Comparison of ENCODE assay signal across 10 cellular contexts in genomic region chr12:1936406-1937320, GRCh38. TPM values are rescaled to one million over a fixed set of nuclear protein-coding genes. Genes with fewer than 3 reads are reported as not detected.
DNase-seq lines count a peak whose midpoint lies in the region; ATAC-seq and TF ChIP-seq lines count a peak whose summit lies in the region.
"Had no signal": no experiment of that assay in that cellular context is flagged by ENCODE, and none has a peak within 500 bp of the region (broad histone marks: within the 10 kb centered on the region; RNA-seq: fewer than 3 reads in every experiment).

No MANE protein-coding gene starts in this region.

- H3K9me3 Mint-ChIP-seq in activated CD4-positive, alpha-beta memory T cell treated with anti-CD3 and anti-CD28 coated beads, Interleukin-2, amount 10 ng/mL, durations not matched to agents 7 days and 5 days = no peaks in the 10 kb centered on the region
- H3K9me3 Mint-ChIP-seq: IgD-negative memory B cell; stimulated activated naive CD8-positive, alpha-beta T cell treated with anti-CD3 and anti-CD28 coated beads, Interleukin-15, Interleukin-2, amounts not matched to agents 100 ng/mL and 50 ng/mL, for 24 hours had no signal

- H3K36me3 Mint-ChIP-seq in activated CD4-positive, alpha-beta memory T cell treated with anti-CD3 and anti-CD28 coated beads, Interleukin-2, amount 10 ng/mL, durations not matched to agents 7 days and 5 days (ENCODE audit: low read depth) = peaks cover 7% of the 10 kb centered on the region
- H3K36me3 Mint-ChIP-seq: IgD-negative memory B cell had no signal

- DNase-seq in NCI-H2196 (lab: John Stamatoyannopoulos, UW; ENCODE audit: unreplicated experiment) (peak; percentile 54), NCI-H2196 treated with DMSO at 0.1 percent for 48 hours (lab: John Stamatoyannopoulos, UW; ENCODE audit: unreplicated experiment) (no peak), mammary epithelial cell (peak; percentile 19), left lung (peak in 1 of 2 donors; percentile 74), upper lobe of right lung (peak; percentile 87), NCI-H187 (lab: John Stamatoyannopoulos, UW) (no peak)
- no peak for DNase-seq in activated CD4-positive, alpha-beta memory T cell treated with anti-CD3 and anti-CD28 coated beads, Interleukin-2, amount 10 ng/mL, durations not matched to agents 7 days and 5 days
- DNase-seq in activated CD4-positive, alpha-beta T cell treated with anti-CD3 and anti-CD28 coated beads, Interleukin-2, amount 50 U/mL, for 1 hour = no peak

- peaks cover 4% of the 10 kb centered on the region for H3K4me1 Mint-ChIP-seq in activated CD4-positive, alpha-beta memory T cell treated with anti-CD3 and anti-CD28 coated beads, Interleukin-2, amount 10 ng/mL, durations not matched to agents 7 days and 5 days

- 54% methylated on average over 22 of the region's 25 CpGs for WGBS in mammary epithelial cell (ENCODE audit: low coverage, missing lambda C conversion rate)

- no peaks in the 10 kb centered on the region for H3K79me2 ChIP-seq in mammary epithelial cell (ENCODE audit: insufficient read depth, low read length)

- no peaks in the 10 kb centered on the region for H4K20me1 ChIP-seq in mammary epithelial cell (ENCODE audit: insufficient read depth, low read length)

- no peak for TF ChIP-seq CTCF in mammary epithelial cell (conservative IDR thresholded peaks at IDR 0.05 in 1 of 2, IDR thresholded peaks at IDR 0.05 in 1 of 2; ENCODE audit: extremely low read depth in 1 of 2, insufficient read depth in 1 of 2, low read depth in 1 of 2, low read length in 2 of 2)
- TF ChIP-seq CTCF in left lung (IDR thresholded peaks at IDR 0.05) = no peak
- TF ChIP-seq CTCF in upper lobe of right lung (IDR thresholded peaks at IDR 0.05) = no peak

- H3K4me2 ChIP-seq in mammary epithelial cell (ENCODE audit: insufficient read depth, low read depth, low read length) = no peak overlapping the region

- H3K9me3 ChIP-seq in mammary epithelial cell (replicated peaks; ENCODE audit: insufficient read depth, low read length) (no peaks in the 10 kb centered on the region), left lung (no peaks in the 10 kb centered on the region), upper lobe of right lung (no peaks in the 10 kb centered on the region)

- H2AFZ ChIP-seq in mammary epithelial cell (ENCODE audit: low read depth, low read length) = no peak overlapping the region

- CTCF ChIA-PET in mammary epithelial cell (lab: Charles Lee; ENCODE audit: low non-redundant PET) = no interaction called here
- CTCF ChIA-PET in activated CD4-positive, alpha-beta memory T cell treated with anti-CD3 and anti-CD28 coated beads, Interleukin-2, amount 10 ng/mL, durations not matched to agents 7 days and 5 days (lab: Charles Lee) = interaction anchor here (1.0 kb wide), 1 partner anchor 284 kb away, joined by 4 read pairs; no protein-coding TSS in a partner anchor

- H3K36me3 ChIP-seq in mammary epithelial cell (ENCODE audit: insufficient read depth, low read length) (no peaks in the 10 kb centered on the region), left lung (peaks cover 0 to 28% of the 10 kb centered on the region in 2 donors), upper lobe of right lung (peaks cover 29% of the 10 kb centered on the region)

- no peaks in the 10 kb centered on the region for H3K27me3 ChIP-seq in mammary epithelial cell (ENCODE audit: insufficient read depth, low read length)
- peaks cover 0 to 5% of the 10 kb centered on the region in 2 donors for H3K27me3 ChIP-seq in left lung
- H3K27me3 ChIP-seq in upper lobe of right lung = no peaks in the 10 kb centered on the region

- intact Hi-C loops in mammary epithelial cell (cut with micrococcal nuclease) (no loop called here), left lung (cut with DNase I) (loop anchor here (5.0 to 10.0 kb wide), 4 partner anchors 139 to 302 kb away; no protein-coding TSS in a partner anchor), upper lobe of right lung (cut with DNase I) (loop anchor here (5.0 to 10.0 kb wide), 2 partner anchors 139 to 302 kb away; no protein-coding TSS in a partner anchor)

- H3K27ac Mint-ChIP-seq in activated CD4-positive, alpha-beta memory T cell treated with anti-CD3 and anti-CD28 coated beads, Interleukin-2, amount 10 ng/mL, durations not matched to agents 7 days and 5 days = no peak overlapping the region
- H3K27ac Mint-ChIP-seq: IgD-negative memory B cell; stimulated activated naive CD8-positive, alpha-beta T cell treated with anti-CD3 and anti-CD28 coated beads, Interleukin-15, Interleukin-2, amounts not matched to agents 100 ng/mL and 50 ng/mL, for 24 hours had no signal

- no TSS peak for BruUV-seq in mammary epithelial cell (replicated peaks; lab: Mats Ljungman, UMichigan)

- H3K4me3 ChIP-seq in mammary epithelial cell (replicated peaks in 1 of 3; ENCODE audit: insufficient read depth in 1 of 3, low read depth in 2 of 3, low read length in 3 of 3) (no peak overlapping the region), left lung (no peak overlapping the region), upper lobe of right lung (no peak overlapping the region)

- no peak overlapping the region for H3K4me3 Mint-ChIP-seq in activated CD4-positive, alpha-beta memory T cell treated with anti-CD3 and anti-CD28 coated beads, Interleukin-2, amount 10 ng/mL, durations not matched to agents 7 days and 5 days
- H3K4me3 Mint-ChIP-seq: IgD-negative memory B cell; stimulated activated naive CD8-positive, alpha-beta T cell treated with anti-CD3 and anti-CD28 coated beads, Interleukin-15, Interleukin-2, amounts not matched to agents 100 ng/mL and 50 ng/mL, for 24 hours had no signal

- H3K9ac ChIP-seq in mammary epithelial cell (ENCODE audit: insufficient read depth, low read length) = no peak overlapping the region

- POLR2A ChIA-PET in activated CD4-positive, alpha-beta memory T cell treated with anti-CD3 and anti-CD28 coated beads, Interleukin-2, amount 10 ng/mL, durations not matched to agents 7 days and 5 days (lab: Charles Lee) = no interaction called here

- ATAC-seq in left lung = peak; percentile 88
- ATAC-seq in upper lobe of right lung = peak; percentile 84

- in situ Hi-C loops in mammary epithelial cell (cut with MboI; ENCODE audit: low sequenced_read_pairs in 2 of 2) = loop anchor here (5.0 to 10.0 kb wide), 4 partner anchors 142 to 292 kb away; no protein-coding TSS in a partner anchor

- no peaks in the 10 kb centered on the region for H3K27me3 Mint-ChIP-seq in activated CD4-positive, alpha-beta memory T cell treated with anti-CD3 and anti-CD28 coated beads, Interleukin-2, amount 10 ng/mL, durations not matched to agents 7 days and 5 days
- H3K27me3 Mint-ChIP-seq: IgD-negative memory B cell; stimulated activated naive CD8-positive, alpha-beta T cell treated with anti-CD3 and anti-CD28 coated beads, Interleukin-15, Interleukin-2, amounts not matched to agents 100 ng/mL and 50 ng/mL, for 24 hours had no signal

- H3K4me1 ChIP-seq in mammary epithelial cell (ENCODE audit: insufficient read depth, low read length) (no peaks in the 10 kb centered on the region), left lung (peaks cover 0 to 8% of the 10 kb centered on the region in 2 donors), upper lobe of right lung (peaks cover 7% of the 10 kb centered on the region)

- H3K27ac ChIP-seq in mammary epithelial cell (ENCODE audit: insufficient read depth, low read depth, low read length) = no peak overlapping the region
- peak overlapping the region; percentile 11 to 62 for H3K27ac ChIP-seq in left lung
- H3K27ac ChIP-seq in upper lobe of right lung = peak overlapping the region; percentile 17

- dilution Hi-C loops in mammary epithelial cell (cut with HindIII; ENCODE audit: low sequenced_read_pairs) = loop anchor here (25.0 kb wide), 1 partner anchor 299 kb away; the partner anchor contains the start of gene WNT5B

RNA-seq across cellular contexts. Expression of gene CACNA2D4, which starts 18.2 kb away (rescaled TPM):
- total RNA-seq in mammary epithelial cell = under 1 TPM in 1 of 2 donors, not detected in 1; 0.33 TPM
- not detected for polyA plus RNA-seq in mammary epithelial cell
- polyA minus RNA-seq in mammary epithelial cell = not detected
- total RNA-seq in left lung = 1 to 10 TPM; 2.6 to 6.5 TPM
- 5.5 TPM for total RNA-seq in upper lobe of right lung
- 10 to 100 TPM; 20.8 to 23.6 TPM for total RNA-seq in activated CD4-positive, alpha-beta memory T cell treated with anti-CD3 and anti-CD28 coated beads, Interleukin-2, amount 10 ng/mL, durations not matched to agents 7 days and 5 days

Comparison
In these comparisons a context has a peak if more than half of its experiments do, and no peak if none do; other contexts are left out.
1. DNase-seq: peak in NCI-H2196 (single experiment), mammary epithelial cell (single experiment) and upper lobe of right lung (single experiment); none in NCI-H2196 treated with DMSO at 0.1 percent for 48 hours (single experiment), NCI-H187 (0 of 2), activated CD4-positive, alpha-beta memory T cell treated with anti-CD3 and anti-CD28 coated beads, Interleukin-2, amount 10 ng/mL, durations not matched to agents 7 days and 5 days (single experiment) and activated CD4-positive, alpha-beta T cell treated with anti-CD3 and anti-CD28 coated beads, Interleukin-2, amount 50 U/mL, for 1 hour (single experiment).